18 cellular contexts compared by ENCODE assay signal in genomic region chr3:99084156-99084555, GRCh38.
"Had no signal": no experiment of that assay in that cellular context is flagged by ENCODE, and none has a peak within 500 bp of the region (broad histone marks: within the 10 kb centered on the region; RNA-seq: fewer than 3 reads in every experiment).

No MANE protein-coding gene starts in this region.

- H3K4me3 ChIP-seq: esophagus squamous epithelium, gastroesophageal sphincter, neural progenitor cell, pancreas, suprapubic skin, thyroid gland, uterus had no signal

- ATAC-seq: gastroesophageal sphincter; left lobe of liver; natural killer cell treated with Interleukin-12 subunit alpha and Interleukin-12 subunit beta and Interleukin-15 and Interleukin-18, amount 100 ng/mL, for 72 hours; pancreas; right cardiac atrium had no signal

- H3K27ac ChIP-seq: esophagus squamous epithelium, gastroesophageal sphincter, neural progenitor cell, pancreas, suprapubic skin, thyroid gland, uterus had no signal

- DNase-seq: cortex of kidney; effector memory CD4-positive, alpha-beta T cell; esophagus squamous epithelium; glutamatergic neuron; islet precursor cell; nucleus accumbens; pancreas; right cardiac atrium; small intestine; stimulated activated CD4-positive, alpha-beta T cell treated with anti-CD3 and anti-CD28 coated beads, Interleukin-12 subunit alpha, Interleukin-12 subunit beta, amount 100 ng/mL, for 4 hours; stimulated activated naive CD4-positive, alpha-beta T cell treated with Interleukin-2 at 50 U/mL for 16 hours; thyroid gland; uterus had no signal
